14 cellular contexts compared by ENCODE assay signal in the genomic region with DNA sequence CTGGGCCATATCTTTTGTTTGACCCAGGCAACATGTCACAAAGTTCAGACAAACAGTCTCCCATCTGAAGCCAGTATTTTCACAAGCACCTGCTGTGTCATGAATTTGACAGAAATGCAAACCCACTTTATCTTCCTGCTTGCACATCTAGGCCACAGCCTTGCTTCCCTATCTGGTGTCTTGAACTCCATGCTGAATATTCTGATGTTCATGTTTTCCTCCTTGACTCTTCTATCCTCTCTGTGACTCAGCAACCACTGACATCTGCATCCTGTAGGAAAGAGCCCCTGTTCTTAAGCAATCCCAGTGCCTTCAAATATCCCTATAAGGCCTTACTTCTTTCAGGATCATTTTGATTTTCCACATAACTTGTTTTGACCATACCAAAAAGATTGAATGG. TPM values are rescaled to one million over a fixed set of nuclear protein-coding genes. Genes with fewer than 3 reads are reported as not detected.
DNase-seq lines count a peak whose midpoint lies in the region; ATAC-seq and TF ChIP-seq lines count a peak whose summit lies in the region.
"Had no signal": no experiment of that assay in that cellular context is flagged by ENCODE, and none has a peak within 500 bp of the region (broad histone marks: within the 10 kb centered on the region; RNA-seq: fewer than 3 reads in every experiment).

No MANE protein-coding gene starts in this region.

- H3K4me1 Mint-ChIP-seq in activated CD4-positive, alpha-beta T cell treated with anti-CD3 and anti-CD28 coated beads, Interleukin-2, amount 10 ng/mL, durations not matched to agents 24 days and 14 days, result peaks cover 50% of the 10 kb centered on the region
- peaks cover 61% of the 10 kb centered on the region for H3K4me1 Mint-ChIP-seq in activated CD4-positive, alpha-beta T cell treated with anti-CD3 and anti-CD28 coated beads, Interleukin-2, amount 10 ng/mL, durations not matched to agents 7 days and 5 days

- H3K9ac ChIP-seq in PC-3 (ENCODE audit: low read length), result no peak overlapping the region

- no TSS peak for BruUV-seq in PC-3 (replicated peaks; lab: Mats Ljungman, UMichigan)

- peak; percentile 33; the same call in 1 of the 2 replicates for ATAC-seq in PC-3

- TF ChIP-seq CTCF in PC-3 (conservative IDR thresholded peaks at IDR 0.05; ENCODE audit: low read depth, low read length) (no peak), choroid plexus epithelial cell (conservative IDR thresholded peaks at IDR 0.05; ENCODE audit: low read depth, low read length) (no peak), coronary artery (IDR thresholded peaks at IDR 0.05) (no peak)

- H3K27me3 Mint-ChIP-seq in activated CD4-positive, alpha-beta T cell treated with anti-CD3 and anti-CD28 coated beads, Interleukin-2, amount 10 ng/mL, durations not matched to agents 24 days and 14 days, result no peaks in the 10 kb centered on the region
- no peaks in the 10 kb centered on the region for H3K27me3 Mint-ChIP-seq in activated CD4-positive, alpha-beta T cell treated with anti-CD3 and anti-CD28 coated beads, Interleukin-2, amount 10 ng/mL, durations not matched to agents 7 days and 5 days

- peaks cover 5% of the 10 kb centered on the region for H3K9me3 Mint-ChIP-seq in activated CD4-positive, alpha-beta T cell treated with anti-CD3 and anti-CD28 coated beads, Interleukin-2, amount 10 ng/mL, durations not matched to agents 24 days and 14 days
- peaks cover 12% of the 10 kb centered on the region for H3K9me3 Mint-ChIP-seq in activated CD4-positive, alpha-beta T cell treated with anti-CD3 and anti-CD28 coated beads, Interleukin-2, amount 10 ng/mL, durations not matched to agents 7 days and 5 days

- no peaks in the 10 kb centered on the region for H3K9me3 ChIP-seq in PC-3 (ENCODE audit: low read length)

- H3K27ac Mint-ChIP-seq in activated CD4-positive, alpha-beta T cell treated with anti-CD3 and anti-CD28 coated beads, Interleukin-2, amount 10 ng/mL, durations not matched to agents 24 days and 14 days, result peak overlapping the region; percentile 3
- no peak overlapping the region for H3K27ac Mint-ChIP-seq in activated CD4-positive, alpha-beta T cell treated with anti-CD3 and anti-CD28 coated beads, Interleukin-2, amount 10 ng/mL, durations not matched to agents 7 days and 5 days

- peak overlapping the region; percentile 7 for H3K4me3 Mint-ChIP-seq in activated CD4-positive, alpha-beta T cell treated with anti-CD3 and anti-CD28 coated beads, Interleukin-2, amount 10 ng/mL, durations not matched to agents 24 days and 14 days
- no peak overlapping the region for H3K4me3 Mint-ChIP-seq in activated CD4-positive, alpha-beta T cell treated with anti-CD3 and anti-CD28 coated beads, Interleukin-2, amount 10 ng/mL, durations not matched to agents 7 days and 5 days

- peaks cover 84% of the 10 kb centered on the region for H3K36me3 ChIP-seq in PC-3 (ENCODE audit: low read depth, low read length)

- POLR2A ChIA-PET in activated CD4-positive, alpha-beta T cell treated with anti-CD3 and anti-CD28 coated beads, Interleukin-2, amount 10 ng/mL, durations not matched to agents 7 days and 5 days (lab: Charles Lee), result no interaction called here
- POLR2A ChIA-PET in PC-3 (lab: Charles Lee; ENCODE audit: unreplicated experiment), result interaction anchor here (0.7 kb wide), 1 partner anchor 79 kb away, joined by 4 read pairs; no protein-coding TSS in a partner anchor

- H3K36me3 Mint-ChIP-seq in activated CD4-positive, alpha-beta T cell treated with anti-CD3 and anti-CD28 coated beads, Interleukin-2, amount 10 ng/mL, durations not matched to agents 24 days and 14 days (ENCODE audit: low read depth), result peaks cover 82% of the 10 kb centered on the region
- peaks cover 91% of the 10 kb centered on the region for H3K36me3 Mint-ChIP-seq in activated CD4-positive, alpha-beta T cell treated with anti-CD3 and anti-CD28 coated beads, Interleukin-2, amount 10 ng/mL, durations not matched to agents 7 days and 5 days (ENCODE audit: low read depth)

- H3K4me3 ChIP-seq in PC-3 (ENCODE audit: low read length), result no peak overlapping the region
- no peak overlapping the region for H3K4me3 ChIP-seq in choroid plexus epithelial cell (ENCODE audit: low read depth, low read length)
- H3K4me3 ChIP-seq in coronary artery, result no peak overlapping the region
- H3K4me3 ChIP-seq: dorsolateral prefrontal cortex had no signal

- peaks cover 11% of the 10 kb centered on the region for H3K4me1 ChIP-seq in PC-3 (ENCODE audit: insufficient read depth, low read length)

- no peaks in the 10 kb centered on the region for H3K27me3 ChIP-seq in PC-3 (ENCODE audit: low read length)
- H3K27me3 ChIP-seq: dorsolateral prefrontal cortex had no signal

- CTCF ChIA-PET in activated CD4-positive, alpha-beta T cell treated with anti-CD3 and anti-CD28 coated beads, Interleukin-2, amount 10 ng/mL, durations not matched to agents 7 days and 5 days (lab: Charles Lee), result no interaction called here
- CTCF ChIA-PET in PC-3 (lab: Charles Lee), result no interaction called here

- H3K9me2 ChIP-seq in PC-3 (replicated peaks; ENCODE audit: low read length), result no peaks in the 10 kb centered on the region

- H3K4me2 ChIP-seq in PC-3 (ENCODE audit: low read length), result no peak overlapping the region

- no peak for DNase-seq in activated CD4-positive, alpha-beta T cell treated with anti-CD3 and anti-CD28 coated beads, Interleukin-2, amount 10 ng/mL, durations not matched to agents 24 days and 14 days
- DNase-seq in activated CD4-positive, alpha-beta T cell treated with anti-CD3 and anti-CD28 coated beads, Interleukin-2, amount 10 ng/mL, durations not matched to agents 7 days and 5 days, result no peak
- peak; percentile 52 for DNase-seq in PC-3
- peak; percentile 72 for DNase-seq in choroid plexus epithelial cell (ENCODE audit: low read depth)
- DNase-seq in pulmonary artery endothelial cell (ENCODE audit: low read depth, low spot score), result peak; percentile 67
- DNase-seq in activated gamma-delta T cell treated with Interleukin-2 at 50 U/mL for 16 hours, result no peak
- no peak for DNase-seq in substantia nigra (lab: John Stamatoyannopoulos, UW)
- no peak for DNase-seq in coronary artery (ENCODE audit: low spot score)
- DNase-seq: ACHN; activated T-cell treated with anti-CD3 and anti-CD28 coated beads, Interleukin-2, amount 50 U/mL, for 48 hours; dorsolateral prefrontal cortex; NCI-H146; T1000 had no signal

- intact Hi-C loops in activated CD4-positive, alpha-beta T cell treated with anti-CD3 and anti-CD28 coated beads, Interleukin-2, amount 10 ng/mL, durations not matched to agents 24 days and 14 days (cut with micrococcal nuclease), result no loop called here
- intact Hi-C loops in PC-3 (cut with micrococcal nuclease), result no loop called here

- no peaks in the 10 kb centered on the region for H3F3A ChIP-seq in PC-3 (ENCODE audit: low read length, unreplicated experiment)

- no peak overlapping the region for H2AFZ ChIP-seq in PC-3 (ENCODE audit: low read length)

- H3K79me2 ChIP-seq in PC-3 (ENCODE audit: low read length), result peaks cover 11% of the 10 kb centered on the region

- H3K27ac ChIP-seq in PC-3 (ENCODE audit: low read length) (no peak overlapping the region), substantia nigra (ENCODE audit: low read depth, low read length, poor library complexity, severe bottlenecking) (no peak overlapping the region), coronary artery (no peak overlapping the region)
- H3K27ac ChIP-seq: HL-60 had no signal

- H4K20me1 ChIP-seq in PC-3 (ENCODE audit: low read length), result peaks cover 55% of the 10 kb centered on the region

RNA-seq across cellular contexts. Expression of a gene that starts 6.5 kb away (rescaled TPM):
- 133 and 142 TPM in 2 replicates for total RNA-seq in activated CD4-positive, alpha-beta T cell treated with anti-CD3 and anti-CD28 coated beads, Interleukin-2, amount 10 ng/mL, durations not matched to agents 24 days and 14 days
- 100 to 1,000 TPM in 1 of 2 experiments, 10 to 100 TPM in 1; 92.0 to 117 TPM for total RNA-seq in activated CD4-positive, alpha-beta T cell treated with anti-CD3 and anti-CD28 coated beads, Interleukin-2, amount 10 ng/mL, durations not matched to agents 7 days and 5 days
- total RNA-seq in PC-3 (2014; rRNA removed), result 101 and 108 TPM in 2 replicates
- 43.5 and 73.1 TPM in 2 replicates for total RNA-seq in pulmonary artery endothelial cell

Comparison
In these comparisons a context has a peak if more than half of its experiments do, and no peak if none do; other contexts are left out.
1. DNase-seq: peak in PC-3 (single experiment), choroid plexus epithelial cell (single experiment) and pulmonary artery endothelial cell (single experiment); none in activated CD4-positive, alpha-beta T cell treated with anti-CD3 and anti-CD28 coated beads, Interleukin-2, amount 10 ng/mL, durations not matched to agents 24 days and 14 days (single experiment), activated CD4-positive, alpha-beta T cell treated with anti-CD3 and anti-CD28 coated beads, Interleukin-2, amount 10 ng/mL, durations not matched to agents 7 days and 5 days (single experiment), activated gamma-delta T cell treated with Interleukin-2 at 50 U/mL for 16 hours (single experiment), substantia nigra (0 of 49) and coronary artery (single experiment).